In the genomic region with DNA sequence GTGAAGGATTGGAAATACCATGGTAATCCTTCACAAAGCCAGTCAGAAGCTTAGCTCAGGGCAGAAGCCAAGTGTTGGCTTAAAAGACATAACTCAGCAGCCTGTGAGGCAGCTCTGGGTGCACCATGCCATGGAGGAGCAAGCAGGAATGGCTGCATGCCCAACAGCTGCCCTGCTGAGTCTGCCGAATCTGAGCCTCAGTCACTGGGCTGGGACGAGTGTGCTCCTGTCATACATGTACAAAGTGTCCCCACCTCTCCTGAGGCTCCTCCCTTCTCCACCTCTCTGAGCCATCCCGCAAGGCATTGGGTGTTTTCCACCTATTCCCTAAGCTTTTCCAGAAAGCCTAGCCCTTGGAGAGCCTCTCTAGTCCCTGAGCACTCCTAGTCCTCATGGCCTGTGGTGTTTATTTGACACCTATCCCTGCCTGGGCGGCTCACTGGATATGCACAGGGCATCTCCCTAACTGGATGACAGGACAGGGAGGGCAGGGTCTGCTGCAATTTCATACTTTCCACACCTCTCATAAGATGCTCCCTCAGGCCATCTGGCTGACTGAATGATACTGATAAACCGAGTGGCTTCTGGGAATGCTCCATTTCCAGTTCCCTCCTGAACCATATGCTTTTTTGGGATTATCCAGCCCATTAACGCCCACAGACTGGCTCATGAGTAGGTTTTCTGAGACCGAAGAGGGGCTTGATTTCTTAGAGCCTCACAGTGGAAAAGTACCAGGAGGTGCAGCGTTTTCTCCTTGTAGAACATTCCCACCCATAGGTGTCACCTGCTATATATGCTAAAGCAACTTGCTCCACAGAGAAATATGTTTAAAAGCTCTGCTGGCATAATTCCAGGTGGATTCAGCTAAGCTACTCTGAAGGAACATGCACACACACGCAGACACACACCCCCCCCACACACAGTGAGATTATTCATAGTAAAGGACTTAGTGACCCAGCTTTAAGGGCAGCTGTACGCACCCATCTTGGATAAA, we compare ENCODE assay signal across 12 cellular contexts.
DNase-seq lines count a peak whose midpoint lies in the region; ATAC-seq and TF ChIP-seq lines count a peak whose summit lies in the region.
"Had no signal": no experiment of that assay in that cellular context is flagged by ENCODE, and none has a peak within 500 bp of the region (broad histone marks: within the 10 kb centered on the region; RNA-seq: fewer than 3 reads in every experiment).

No MANE protein-coding gene starts in this region.

- peak overlapping the region in 3 of 4 donors; percentile 51 to 88 (median 72) for H3K27ac ChIP-seq in esophagus squamous epithelium
- H3K27ac ChIP-seq: heart left ventricle, upper lobe of right lung had no signal

- no peaks in the 10 kb centered on the region for H3K36me3 ChIP-seq in esophagus squamous epithelium
- H3K36me3 ChIP-seq: heart left ventricle, upper lobe of right lung had no signal

- peaks cover 9% of the 10 kb centered on the region for H3K27me3 Mint-ChIP-seq in type B pancreatic cell
- H3K27me3 Mint-ChIP-seq in naive thymus-derived CD8-positive, alpha-beta T cell = peaks cover 2 to 12% (median 10%) of the 10 kb centered on the region in 5 donors

- TF ChIP-seq POLR2A in esophagus squamous epithelium (IDR thresholded peaks at IDR 0.05) = no peak

- H3K4me1 ChIP-seq in esophagus squamous epithelium = peaks cover 0 to 37% (median 9%) of the 10 kb centered on the region in 3 donors
- H3K4me1 ChIP-seq: heart left ventricle, upper lobe of right lung had no signal

- H3K9me3 Mint-ChIP-seq in type B pancreatic cell = no peaks in the 10 kb centered on the region
- H3K9me3 Mint-ChIP-seq in naive thymus-derived CD8-positive, alpha-beta T cell = no peaks in the 10 kb centered on the region

- no peak for ATAC-seq in GM18858 (IDR thresholded peaks at IDR 0.05; ENCODE audit: unreplicated experiment)
- no peak for ATAC-seq in naive thymus-derived CD8-positive, alpha-beta T cell
- ATAC-seq: upper lobe of right lung had no signal

- 34 to 57% methylated on average over 7 to 10 of the region's 10 CpGs for WGBS in esophagus squamous epithelium, 2 donors

- H3K36me3 Mint-ChIP-seq in type B pancreatic cell = no peaks in the 10 kb centered on the region
- H3K36me3 Mint-ChIP-seq in naive thymus-derived CD8-positive, alpha-beta T cell = no peaks in the 10 kb centered on the region

- POLR2A ChIA-PET in naive thymus-derived CD8-positive, alpha-beta T cell (lab: Charles Lee) = no interaction called here

- no peak overlapping the region for H3K4me3 Mint-ChIP-seq in type B pancreatic cell
- H3K4me3 Mint-ChIP-seq in naive thymus-derived CD8-positive, alpha-beta T cell = no peak overlapping the region

- peaks cover 0 to 15% (median 0%) of the 10 kb centered on the region in 4 donors for H3K27me3 ChIP-seq in esophagus squamous epithelium
- H3K27me3 ChIP-seq: upper lobe of right lung had no signal

- TF ChIP-seq CTCF in esophagus squamous epithelium (IDR thresholded peaks at IDR 0.05) (peak in 1 of 6 experiments; percentile 6), type B pancreatic cell (conservative IDR thresholded peaks at IDR 0.05) (no peak)

- H3K4me1 Mint-ChIP-seq in type B pancreatic cell (ENCODE audit: unreplicated experiment) = peaks cover 30% of the 10 kb centered on the region
- H3K4me1 Mint-ChIP-seq in naive thymus-derived CD8-positive, alpha-beta T cell = no peaks in the 10 kb centered on the region

- DNase-seq in NCI-H128 (lab: John Stamatoyannopoulos, UW; ENCODE audit: unreplicated experiment) (peak; percentile 77), NCI-H82 (lab: John Stamatoyannopoulos, UW) (peak; percentile 99), esophagus squamous epithelium (lab: John Stamatoyannopoulos, UW) (no peak), type B pancreatic cell (ENCODE audit: extremely low spot score, unreplicated experiment) (no peak), SIG-M5 treated with dmso at 0.1 percent for 504 hours (lab: John Stamatoyannopoulos, UW; ENCODE audit: unreplicated experiment) (no peak)
- DNase-seq in naive thymus-derived CD8-positive, alpha-beta T cell = no peak
- DNase-seq: heart left ventricle, mesenchymal stem cell, NCI-H2081 treated with DMSO at 0.1 percent for 48 hours, T-helper 1 cell, upper lobe of right lung had no signal

- H3K9me3 ChIP-seq in esophagus squamous epithelium = no peaks in the 10 kb centered on the region
- H3K9me3 ChIP-seq: heart left ventricle, upper lobe of right lung had no signal

- intact Hi-C loops in esophagus squamous epithelium (cut with DNase I) = loop anchor here (5.0 kb wide), 1 partner anchor 661 kb away; a partner anchor contains a TSS

- no peak overlapping the region for H3K4me3 ChIP-seq in esophagus squamous epithelium
- H3K4me3 ChIP-seq: heart left ventricle, upper lobe of right lung had no signal

- H3K27ac Mint-ChIP-seq in type B pancreatic cell = peak overlapping the region; percentile 21
- H3K27ac Mint-ChIP-seq in naive thymus-derived CD8-positive, alpha-beta T cell = no peak overlapping the region

Comparison
In these comparisons a context has a peak if more than half of its experiments do, and no peak if none do; other contexts are left out.
1. DNase-seq: peak in NCI-H128 (single experiment) and NCI-H82 (single experiment); none in esophagus squamous epithelium (single experiment), type B pancreatic cell (single experiment), SIG-M5 treated with dmso at 0.1 percent for 504 hours (single experiment) and naive thymus-derived CD8-positive, alpha-beta T cell (0 of 10).